ENCODE assay signal across 18 cellular contexts in genomic region chr14:105311838-105312237, GRCh38. TPM values are rescaled to one million over a fixed set of nuclear protein-coding genes. Genes with fewer than 3 reads are reported as not detected.
DNase-seq lines count a peak whose midpoint lies in the region; ATAC-seq and TF ChIP-seq lines count a peak whose summit lies in the region.
"Had no signal": no experiment of that assay in that cellular context is flagged by ENCODE, and none has a peak within 500 bp of the region (broad histone marks: within the 10 kb centered on the region; RNA-seq: fewer than 3 reads in every experiment).

No MANE protein-coding gene starts in this region.

- no peak overlapping the region for H4K5ac ChIP-seq in IMR-90 (ENCODE audit: low read depth, low read length)

- dilution Hi-C loops in IMR-90 (cut with HindIII; ENCODE audit: low sequenced_read_pairs, unreplicated experiment) = no loop called here

- H3K27ac ChIP-seq in BLaER1 (peak overlapping the region; percentile 75), IMR-90 (ENCODE audit: insufficient read depth, low read length) (no peak overlapping the region), dorsolateral prefrontal cortex (peak overlapping the region in 58 of 59 donors; percentile 84 to 99 (median 98)), neural progenitor cell (no peak overlapping the region)

- H3K36me3 ChIP-seq in BLaER1 (peaks cover 6% of the 10 kb centered on the region; the same call in 1 of the 2 replicates), IMR-90 (ENCODE audit: control insufficient read depth, insufficient read depth, low read length) (no peaks in the 10 kb centered on the region), neural progenitor cell (no peaks in the 10 kb centered on the region)

- no peak overlapping the region for H4K91ac ChIP-seq in IMR-90 (ENCODE audit: insufficient read depth, low read depth, low read length)

- H3K9me1 ChIP-seq in IMR-90 (ENCODE audit: insufficient read depth, low read length) = peaks cover 2% of the 10 kb centered on the region

- H3K79me1 ChIP-seq in IMR-90 (ENCODE audit: low read depth in 1 of 2, low read length in 2 of 2) = peaks cover 0 to 25% of the 10 kb centered on the region in 2 experiments; a peak in 3 of 4 replicates

- H2BK15ac ChIP-seq in IMR-90 (ENCODE audit: low read depth, low read length) = no peak overlapping the region

- no peaks in the 10 kb centered on the region for H3K36me3 Mint-ChIP-seq in neural progenitor cell

- H3F3A ChIP-seq in neural progenitor cell (ENCODE audit: low read depth) = peaks cover 20% of the 10 kb centered on the region

- in situ Hi-C loops in IMR-90 (cut with MboI; ENCODE audit: low sequenced_read_pairs) = no loop called here

- H2AFZ ChIP-seq in IMR-90 (replicated peaks; ENCODE audit: low read length, poor library complexity) (no peak overlapping the region), neural progenitor cell (replicated peaks) (no peak overlapping the region)

- no peak for TF ChIP-seq CTCF in IMR-90 (conservative IDR thresholded peaks at IDR 0.05; ENCODE audit: low read depth, low read length)
- no peak for TF ChIP-seq CTCF in dorsolateral prefrontal cortex (IDR thresholded peaks at IDR 0.05 in 54 of 56, conservative IDR thresholded peaks at IDR 0.05 in 2 of 56; ENCODE audit: low read depth in 1 of 56, partially characterized antibody in 56 of 56)
- TF ChIP-seq CTCF in neural progenitor cell (IDR thresholded peaks at IDR 0.05) = no peak

- no peak overlapping the region for H3K4ac ChIP-seq in IMR-90 (ENCODE audit: low read depth, low read length)

- H3K4me1 ChIP-seq in BLaER1 (peaks cover 43% of the 10 kb centered on the region), IMR-90 (ENCODE audit: control insufficient read depth, insufficient read depth, low read length) (peaks cover 19% of the 10 kb centered on the region), neural progenitor cell (no peaks in the 10 kb centered on the region)

- H4K20me1 ChIP-seq in BLaER1 (peaks cover 17% of the 10 kb centered on the region), IMR-90 (ENCODE audit: insufficient read depth, low read length) (peaks cover 15% of the 10 kb centered on the region), neural progenitor cell (ENCODE audit: low read depth) (peaks cover 17% of the 10 kb centered on the region)

- CTCF ChIA-PET in IMR-90 (lab: Yijun Ruan, JAX) = no interaction called here

- DNase-seq in IMR-90 (no peak), dorsolateral prefrontal cortex (no peak), neural progenitor cell (ENCODE audit: low spot score) (peak; percentile 56), SKM-1 (lab: John Stamatoyannopoulos, UW; ENCODE audit: unreplicated experiment) (no peak), putamen (ENCODE audit: low spot score) (no peak), RKO (ENCODE audit: low spot score) (no peak)
- DNase-seq: CD4-positive, CD25-positive, alpha-beta regulatory T cell; DMS79; Karpas-422; MM.1S; NCI-H1105 treated with DMSO at 0.1 percent for 48 hours; NCI-H187; NCI-H2171; NCI-H82; SHP77 had no signal

- no peak overlapping the region for H3K27ac Mint-ChIP-seq in neural progenitor cell

- peak overlapping the region; percentile 70 for H2AK9ac ChIP-seq in IMR-90 (replicated peaks; ENCODE audit: low read depth, low read length, poor library complexity)

- H3K14ac ChIP-seq in IMR-90 (replicated peaks; ENCODE audit: low read depth, low read length) = no peak overlapping the region

- POLR2A ChIA-PET in IMR-90 (lab: Charles Lee; ENCODE audit: unreplicated experiment) = no interaction called here

- H3K9ac ChIP-seq in BLaER1 (no peak overlapping the region), IMR-90 (ENCODE audit: low read depth, low read length) (no peak overlapping the region), neural progenitor cell (no peak overlapping the region)

- WGBS in IMR-90 (ENCODE audit: extremely low coverage in 2 of 2, insufficient read length in 1 of 2), 2 experiments = 30% methylated on average over 3 of the region's 12 CpGs; no CpG with 5 or more reads in 1 of the 2 experiments

- H3K4me2 ChIP-seq in BLaER1 = peak overlapping the region; percentile 97; the same call in 1 of the 2 replicates
- no peak overlapping the region for H3K4me2 ChIP-seq in IMR-90 (ENCODE audit: low read depth, low read length)
- H3K4me2 ChIP-seq in neural progenitor cell = no peak overlapping the region

- no peak for TF ChIP-seq RAD21 in IMR-90 (IDR thresholded peaks at IDR 0.05; ENCODE audit: low read length)

- no peak overlapping the region for H3K18ac ChIP-seq in IMR-90 (ENCODE audit: low read depth, low read length)

- H4K8ac ChIP-seq in IMR-90 (ENCODE audit: low read depth in 2 of 2, low read length in 2 of 2) = no peak overlapping the region

- TF ChIP-seq POLR2A in IMR-90 (IDR thresholded peaks at IDR 0.05; ENCODE audit: low read depth, low read length) = no peak

- H3K4me3 ChIP-seq in BLaER1 = no peak overlapping the region
- H3K4me3 ChIP-seq in IMR-90 (ENCODE audit: insufficient read depth, low read depth, low read length) = no peak overlapping the region
- no peak overlapping the region for H3K4me3 ChIP-seq in dorsolateral prefrontal cortex
- H3K4me3 ChIP-seq in neural progenitor cell = no peak overlapping the region

- H3K4me3 Mint-ChIP-seq in neural progenitor cell = no peak overlapping the region

- H2BK5ac ChIP-seq in IMR-90 (ENCODE audit: low read depth, low read length, poor library complexity, severe bottlenecking) = no peak overlapping the region

- H3K79me2 ChIP-seq in neural progenitor cell (ENCODE audit: low read depth) = peaks cover 14% of the 10 kb centered on the region

- H3K4me1 Mint-ChIP-seq in neural progenitor cell = peaks cover 22% of the 10 kb centered on the region

- intact Hi-C loops in IMR-90 (cut with micrococcal nuclease) = no loop called here
- intact Hi-C loops in dorsolateral prefrontal cortex (cut with DNase I) = loop anchor here in 1 of 2 donors (10.0 kb wide), 1 partner anchor 67 kb away; the partner anchor contains the start of gene BTBD6

- no TSS peak for BruUV-seq in IMR-90 (replicated peaks; lab: Mats Ljungman, UMichigan)

- H3K27me3 Mint-ChIP-seq in neural progenitor cell (ENCODE audit: insufficient read depth, low read depth) = peaks cover 7% of the 10 kb centered on the region
- H3K27me3 Mint-ChIP-seq: CD4-positive, CD25-positive, alpha-beta regulatory T cell had no signal

- H3K56ac ChIP-seq in IMR-90 (ENCODE audit: extremely low read depth, insufficient read depth, low read length) = no peak overlapping the region

- H3K27me3 ChIP-seq in BLaER1 (no peaks in the 10 kb centered on the region), IMR-90 (ENCODE audit: control insufficient read depth, insufficient read depth, low read length) (no peaks in the 10 kb centered on the region), dorsolateral prefrontal cortex (no peaks in the 10 kb centered on the region), neural progenitor cell (peaks cover 31% of the 10 kb centered on the region)

- H3K23ac ChIP-seq in IMR-90 (ENCODE audit: low read depth, low read length) = no peak overlapping the region

- H2AK5ac ChIP-seq in IMR-90 (ENCODE audit: low read depth, low read length) = no peak overlapping the region

- no peak overlapping the region for H2BK20ac ChIP-seq in IMR-90 (ENCODE audit: low read depth, low read length)

- no peaks in the 10 kb centered on the region for H3K9me3 Mint-ChIP-seq in neural progenitor cell
- H3K9me3 Mint-ChIP-seq: CD4-positive, CD25-positive, alpha-beta regulatory T cell had no signal

- H3K9me3 ChIP-seq in BLaER1 (no peaks in the 10 kb centered on the region), IMR-90 (ENCODE audit: control insufficient read depth, insufficient read depth, low read length) (no peaks in the 10 kb centered on the region), neural progenitor cell (ENCODE audit: low read depth) (no peaks in the 10 kb centered on the region)

- ATAC-seq in IMR-90 (ENCODE audit: low read depth) (no peak), GM19455 (IDR thresholded peaks at IDR 0.05; ENCODE audit: unreplicated experiment) (no peak)
- ATAC-seq: HepG2 had no signal

- no peak overlapping the region for H2BK120ac ChIP-seq in IMR-90 (ENCODE audit: low read depth, low read length)

TF ChIP-seq in IMR-90, 13 proteins besides CTCF, POLR2A, EP300 and RAD21:
- TF ChIP-seq SMC3 (IDR thresholded peaks at IDR 0.05; ENCODE audit: low read depth, low read length) (no peak), CHD1 (IDR thresholded peaks at IDR 0.05; ENCODE audit: low read depth, low read length) (no peak), MXI1 (IDR thresholded peaks at IDR 0.05; ENCODE audit: borderline replicate concordance, low read depth, low read length) (no peak), CEBPB (IDR thresholded peaks at IDR 0.05; ENCODE audit: low read depth, low read length) (no peak), RCOR1 (IDR thresholded peaks at IDR 0.05; ENCODE audit: insufficient replicate concordance, low read length) (no peak), RFX5 (IDR thresholded peaks at IDR 0.05; ENCODE audit: low read depth, low read length) (no peak), ELK1 (IDR thresholded peaks at IDR 0.05; ENCODE audit: borderline replicate concordance, low read depth, low read length) (no peak), MAZ (IDR thresholded peaks at IDR 0.05; ENCODE audit: borderline replicate concordance, low read depth, low read length) (no peak)

RNA-seq across cellular contexts. Expression of gene PACS2, which starts 2.7 kb away (rescaled TPM):
- total RNA-seq in IMR-90 (2012; rRNA removed) (15.3 and 15.6 TPM in 2 replicates), dorsolateral prefrontal cortex (100 to 1,000 TPM; 131 to 394 (median 200) TPM), neural progenitor cell (ENCODE audit: low replicate concordance) (22.5 and 41.2 TPM in 2 replicates)
- 32.2 and 35.1 TPM in 2 replicates for polyA plus RNA-seq in IMR-90 (2012; rRNA removed)
- 21.8 and 38.1 TPM in 2 replicates for polyA plus RNA-seq in IMR-90 (2012; cell fraction: cytosol; rRNA removed)
- 145 and 229 TPM in 2 replicates for polyA plus RNA-seq in IMR-90 (2012; cell fraction: nucleus; rRNA removed; ENCODE audit: low replicate concordance)

RNA-seq across cellular contexts. Expression of gene BRF1, which starts 11.0 kb away (rescaled TPM):
- 12.4 and 13.3 TPM in 2 replicates for total RNA-seq in IMR-90 (2012; rRNA removed)
- 16.4 and 16.7 TPM in 2 replicates for polyA plus RNA-seq in IMR-90 (2012; rRNA removed)
- polyA plus RNA-seq in IMR-90 (2012; cell fraction: cytosol; rRNA removed) = 13.5 and 19.0 TPM in 2 replicates
- polyA plus RNA-seq in IMR-90 (2012; cell fraction: nucleus; rRNA removed; ENCODE audit: low replicate concordance) = 44.2 and 86.6 TPM in 2 replicates
- total RNA-seq in dorsolateral prefrontal cortex = 100 to 1,000 TPM in 7 of 120 experiments, 10 to 100 TPM in 113; 55.3 to 109 (median 75.5) TPM
- total RNA-seq in neural progenitor cell (ENCODE audit: low replicate concordance) = 16.9 and 40.5 TPM in 2 replicates

Comparison
In these comparisons a context has a peak if more than half of its experiments do, and no peak if none do; other contexts are left out.
1. H3K27ac ChIP-seq: peak in BLaER1 (single experiment) and dorsolateral prefrontal cortex (58 of 59); none in IMR-90 (single experiment) and neural progenitor cell (single experiment).